Comparison of ENCODE assay signal across 2 cellular contexts in the genomic region with DNA sequence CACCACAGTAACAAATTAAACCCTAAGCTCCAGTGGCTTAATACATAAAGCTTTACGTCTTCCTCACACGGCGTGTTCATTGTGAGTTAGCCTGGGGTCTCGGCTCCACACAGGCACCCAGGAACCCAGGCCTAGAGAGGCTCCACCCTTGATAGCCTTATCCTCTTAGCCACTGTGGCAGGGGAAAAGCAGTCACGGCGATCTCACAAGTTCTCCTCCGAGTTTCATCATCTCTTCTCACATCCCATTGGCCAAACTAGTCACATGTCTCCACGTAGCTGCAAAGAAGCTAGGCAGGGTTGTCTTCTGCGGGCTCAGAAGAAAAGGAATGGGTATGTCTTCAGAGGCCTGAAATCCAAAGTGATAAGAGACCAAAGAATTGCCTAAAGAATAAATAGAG.
A peak's percentile ranks its signal among the peaks of the same experiment; 100 is the strongest.
TF ChIP-seq lines count a peak whose summit lies in the region.

No MANE protein-coding gene starts in this region.

TF ChIP-seq in HCT116, 20 proteins besides CTCF, POLR2A, EP300 and RAD21 (continued from another document):
- TF ChIP-seq, protein P1, sequence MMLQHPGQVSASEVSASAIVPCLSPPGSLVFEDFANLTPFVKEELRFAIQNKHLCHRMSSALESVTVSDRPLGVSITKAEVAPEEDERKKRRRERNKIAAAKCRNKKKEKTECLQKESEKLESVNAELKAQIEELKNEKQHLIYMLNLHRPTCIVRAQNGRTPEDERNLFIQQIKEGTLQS (IDR thresholded peaks at IDR 0.05), result no peak
- TF ChIP-seq EZH2 (IDR thresholded peaks at IDR 0.05) (no peak), EGR1 (IDR thresholded peaks at IDR 0.05; ENCODE audit: low read depth) (no peak), POLR2AphosphoS5 (IDR thresholded peaks at IDR 0.05; ENCODE audit: low read depth, low read length) (no peak), YY1 (IDR thresholded peaks at IDR 0.05; ENCODE audit: extremely low read depth, insufficient replicate concordance, low read depth, low read length) (no peak), ZNF274 (IDR thresholded peaks at IDR 0.05; ENCODE audit: low read depth, low read length) (no peak), SP1 (IDR thresholded peaks at IDR 0.05; ENCODE audit: low read depth) (no peak), CBX3 (IDR thresholded peaks at IDR 0.05; ENCODE audit: low read depth) (no peak), SRF (IDR thresholded peaks at IDR 0.05; ENCODE audit: low read depth) (no peak), FOSL1 (IDR thresholded peaks at IDR 0.05; ENCODE audit: low read depth) (no peak), TCF7L2 (IDR thresholded peaks at IDR 0.05; ENCODE audit: borderline replicate concordance, extremely low read depth, insufficient read depth, insufficient read length) (no peak), EZH2phosphoT487 (IDR thresholded peaks at IDR 0.05; ENCODE audit: borderline replicate concordance) (no peak), SIN3A (IDR thresholded peaks at IDR 0.05; ENCODE audit: low read depth) (no peak), JUND (IDR thresholded peaks at IDR 0.05) (no peak)
- TF ChIP-seq, protein P2, sequence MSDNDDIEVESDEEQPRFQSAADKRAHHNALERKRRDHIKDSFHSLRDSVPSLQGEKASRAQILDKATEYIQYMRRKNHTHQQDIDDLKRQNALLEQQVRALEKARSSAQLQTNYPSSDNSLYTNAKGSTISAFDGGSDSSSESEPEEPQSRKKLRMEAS (IDR thresholded peaks at IDR 0.05), result no peak
- TF ChIP-seq, protein P3, sequence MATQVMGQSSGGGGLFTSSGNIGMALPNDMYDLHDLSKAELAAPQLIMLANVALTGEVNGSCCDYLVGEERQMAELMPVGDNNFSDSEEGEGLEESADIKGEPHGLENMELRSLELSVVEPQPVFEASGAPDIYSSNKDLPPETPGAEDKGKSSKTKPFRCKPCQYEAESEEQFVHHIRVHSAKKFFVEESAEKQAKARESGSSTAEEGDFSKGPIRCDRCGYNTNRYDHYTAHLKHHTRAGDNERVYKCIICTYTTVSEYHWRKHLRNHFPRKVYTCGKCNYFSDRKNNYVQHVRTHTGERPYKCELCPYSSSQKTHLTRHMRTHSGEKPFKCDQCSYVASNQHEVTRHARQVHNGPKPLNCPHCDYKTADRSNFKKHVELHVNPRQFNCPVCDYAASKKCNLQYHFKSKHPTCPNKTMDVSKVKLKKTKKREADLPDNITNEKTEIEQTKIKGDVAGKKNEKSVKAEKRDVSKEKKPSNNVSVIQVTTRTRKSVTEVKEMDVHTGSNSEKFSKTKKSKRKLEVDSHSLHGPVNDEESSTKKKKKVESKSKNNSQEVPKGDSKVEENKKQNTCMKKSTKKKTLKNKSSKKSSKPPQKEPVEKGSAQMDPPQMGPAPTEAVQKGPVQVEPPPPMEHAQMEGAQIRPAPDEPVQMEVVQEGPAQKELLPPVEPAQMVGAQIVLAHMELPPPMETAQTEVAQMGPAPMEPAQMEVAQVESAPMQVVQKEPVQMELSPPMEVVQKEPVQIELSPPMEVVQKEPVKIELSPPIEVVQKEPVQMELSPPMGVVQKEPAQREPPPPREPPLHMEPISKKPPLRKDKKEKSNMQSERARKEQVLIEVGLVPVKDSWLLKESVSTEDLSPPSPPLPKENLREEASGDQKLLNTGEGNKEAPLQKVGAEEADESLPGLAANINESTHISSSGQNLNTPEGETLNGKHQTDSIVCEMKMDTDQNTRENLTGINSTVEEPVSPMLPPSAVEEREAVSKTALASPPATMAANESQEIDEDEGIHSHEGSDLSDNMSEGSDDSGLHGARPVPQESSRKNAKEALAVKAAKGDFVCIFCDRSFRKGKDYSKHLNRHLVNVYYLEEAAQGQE (IDR thresholded peaks at IDR 0.05; ENCODE audit: low read depth), result no peak
- TF ChIP-seq, protein P4, sequence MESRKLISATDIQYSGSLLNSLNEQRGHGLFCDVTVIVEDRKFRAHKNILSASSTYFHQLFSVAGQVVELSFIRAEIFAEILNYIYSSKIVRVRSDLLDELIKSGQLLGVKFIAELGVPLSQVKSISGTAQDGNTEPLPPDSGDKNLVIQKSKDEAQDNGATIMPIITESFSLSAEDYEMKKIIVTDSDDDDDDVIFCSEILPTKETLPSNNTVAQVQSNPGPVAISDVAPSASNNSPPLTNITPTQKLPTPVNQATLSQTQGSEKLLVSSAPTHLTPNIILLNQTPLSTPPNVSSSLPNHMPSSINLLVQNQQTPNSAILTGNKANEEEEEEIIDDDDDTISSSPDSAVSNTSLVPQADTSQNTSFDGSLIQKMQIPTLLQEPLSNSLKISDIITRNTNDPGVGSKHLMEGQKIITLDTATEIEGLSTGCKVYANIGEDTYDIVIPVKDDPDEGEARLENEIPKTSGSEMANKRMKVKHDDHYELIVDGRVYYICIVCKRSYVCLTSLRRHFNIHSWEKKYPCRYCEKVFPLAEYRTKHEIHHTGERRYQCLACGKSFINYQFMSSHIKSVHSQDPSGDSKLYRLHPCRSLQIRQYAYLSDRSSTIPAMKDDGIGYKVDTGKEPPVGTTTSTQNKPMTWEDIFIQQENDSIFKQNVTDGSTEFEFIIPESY (IDR thresholded peaks at IDR 0.05; ENCODE audit: extremely low read depth, insufficient replicate concordance, low read length), result no peak

TF ChIP-seq in K562, 482 proteins besides CTCF, POLR2A, EP300 and RAD21:
- TF ChIP-seq, protein P1 (IDR thresholded peaks at IDR 0.05), result peak; percentile 45; the same call in 1 of the 2 replicates
- TF ChIP-seq, protein P1 (CRISPR knock-in tag; conservative IDR thresholded peaks at IDR 0.05), result no peak
- TF ChIP-seq SIN3A (IDR thresholded peaks at IDR 0.05; ENCODE audit: borderline replicate concordance in 2 of 2, control insufficient read depth in 1 of 2, low read depth in 2 of 2, low read length in 2 of 2) (no peak), ZNF699 (CRISPR knock-in tag; IDR thresholded peaks at IDR 0.05; ENCODE audit: insufficient replicate concordance) (no peak), CBX8 (IDR thresholded peaks at IDR 0.05; ENCODE audit: borderline replicate concordance, extremely low read depth, low read depth, low read length, poor library complexity, severe bottlenecking) (no peak), MIER1 (IDR thresholded peaks at IDR 0.05; ENCODE audit: low read depth) (no peak), PCBP2 (IDR thresholded peaks at IDR 0.05; ENCODE audit: low read depth, low read length, poor library complexity, severe bottlenecking) (no peak), ZNF253 (CRISPR knock-in tag; conservative IDR thresholded peaks at IDR 0.05) (no peak), STAT5B (CRISPR knock-in tag; IDR thresholded peaks at IDR 0.05) (no peak), ZNF134 (CRISPR knock-in tag; conservative IDR thresholded peaks at IDR 0.05) (no peak), RAD51 (IDR thresholded peaks at IDR 0.05; ENCODE audit: borderline replicate concordance, low read depth) (0 out of 2 replicates have a peak, but pooled peaks have one; percentile 10)
- TF ChIP-seq, protein P5, sequence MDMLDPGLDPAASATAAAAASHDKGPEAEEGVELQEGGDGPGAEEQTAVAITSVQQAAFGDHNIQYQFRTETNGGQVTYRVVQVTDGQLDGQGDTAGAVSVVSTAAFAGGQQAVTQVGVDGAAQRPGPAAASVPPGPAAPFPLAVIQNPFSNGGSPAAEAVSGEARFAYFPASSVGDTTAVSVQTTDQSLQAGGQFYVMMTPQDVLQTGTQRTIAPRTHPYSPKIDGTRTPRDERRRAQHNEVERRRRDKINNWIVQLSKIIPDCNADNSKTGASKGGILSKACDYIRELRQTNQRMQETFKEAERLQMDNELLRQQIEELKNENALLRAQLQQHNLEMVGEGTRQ (CRISPR knock-in tag; IDR thresholded peaks at IDR 0.05), result peak; percentile 48
